ENCODE assay signal across 1 cellular context in genomic region chr20:3479759-3480615, GRCh38.
TF ChIP-seq lines count a peak whose summit lies in the region.

No MANE protein-coding gene starts in this region.

TF ChIP-seq in endothelial cell of umbilical vein, 7 proteins besides CTCF, POLR2A, EP300 and RAD21:
- no peak for TF ChIP-seq POLR2AphosphoS5 (IDR thresholded peaks at IDR 0.05; ENCODE audit: insufficient read depth, low read depth, low read length)
- peak; percentile 27 for TF ChIP-seq JUN (IDR thresholded peaks at IDR 0.05; ENCODE audit: borderline replicate concordance, insufficient read depth, insufficient read length, low read depth)
